1 cellular context compared by ENCODE assay signal in genomic region chr5:140342287-140342686, GRCh38.
A peak's percentile ranks its signal among the peaks of the same experiment; 100 is the strongest.
TF ChIP-seq lines count a peak whose summit lies in the region.

No MANE protein-coding gene starts in this region.

TF ChIP-seq in endothelial cell of umbilical vein, 7 proteins besides CTCF, POLR2A, EP300 and RAD21:
- peak; percentile 50 for TF ChIP-seq MAX (IDR thresholded peaks at IDR 0.05; ENCODE audit: insufficient read depth, insufficient read length)
- no peak for TF ChIP-seq EZH2 (IDR thresholded peaks at IDR 0.05; ENCODE audit: borderline replicate concordance, low read depth, low read length, severe bottlenecking)
